8 cellular contexts compared by ENCODE assay signal in genomic region chr6:44064089-44064947, GRCh38.
A peak's percentile ranks its signal among the peaks of the same experiment; 100 is the strongest.
DNase-seq lines count a peak whose midpoint lies in the region; ATAC-seq and TF ChIP-seq lines count a peak whose summit lies in the region.

No MANE protein-coding gene starts in this region.

- ATAC-seq in foreskin keratinocyte: peak; percentile 82
- no peak for ATAC-seq in GM19023 (IDR thresholded peaks at IDR 0.05; ENCODE audit: unreplicated experiment)
- no peak for ATAC-seq in HG02970 (IDR thresholded peaks at IDR 0.05; ENCODE audit: low FRiP score, unreplicated experiment)

- no peak overlapping the region for H3K4me3 ChIP-seq in SJCRH30

- H3K4me1 ChIP-seq in SJCRH30: peaks cover 5% of the 10 kb centered on the region
- H3K4me1 ChIP-seq in foreskin keratinocyte: peaks cover 32% of the 10 kb centered on the region

- DNase-seq in GM04504 (ENCODE audit: low read depth) (peak; percentile 77), SJCRH30 (peak; percentile 59 to 70), foreskin keratinocyte (peak; percentile 88 to 91), renal cortical epithelial cell (ENCODE audit: low read depth) (peak; percentile 94), anterior cingulate cortex (lab: John Stamatoyannopoulos, UW) (no peak), putamen (ENCODE audit: low spot score) (no peak)

- H3K27ac ChIP-seq in SJCRH30 (peak overlapping the region; percentile 25), foreskin keratinocyte (peak overlapping the region; percentile 67)

- no peaks in the 10 kb centered on the region for H3K9me3 ChIP-seq in SJCRH30 (replicated peaks)

- H3K27me3 ChIP-seq in SJCRH30 (no peaks in the 10 kb centered on the region), foreskin keratinocyte (no peaks in the 10 kb centered on the region)

- no peak for TF ChIP-seq CTCF in foreskin keratinocyte (conservative IDR thresholded peaks at IDR 0.05)

- no peaks in the 10 kb centered on the region for H3K36me3 ChIP-seq in SJCRH30

Comparison
In these comparisons a context has a peak if more than half of its experiments do, and no peak if none do; other contexts are left out.
1. DNase-seq: peak in GM04504 (single experiment), SJCRH30 (2 of 2), foreskin keratinocyte (2 of 2) and renal cortical epithelial cell (single experiment); none in anterior cingulate cortex (0 of 58) and putamen (single experiment).